Comparison of ENCODE assay signal across 2 cellular contexts in genomic region chr10:63630085-63630927, GRCh38.
TF ChIP-seq lines count a peak whose summit lies in the region.

No MANE protein-coding gene starts in this region.

TF ChIP-seq in HEK293, 187 proteins besides CTCF, POLR2A, EP300 and RAD21 (continued from another document and continues in another):
- TF ChIP-seq TCF7L2 (IDR thresholded peaks at IDR 0.05; ENCODE audit: borderline replicate concordance, low read depth, low read length) (no peak), ZBTB48 (tag by site-specific recombination; IDR thresholded peaks at IDR 0.05) (0 out of 2 replicates have a peak, but pooled peaks have one; percentile 14), REST (tag by site-specific recombination; IDR thresholded peaks at IDR 0.05) (no peak), SP2 (tag by site-specific recombination; IDR thresholded peaks at IDR 0.05) (peak; percentile 65), ZNF624 (tag by site-specific recombination; IDR thresholded peaks at IDR 0.05) (no peak), ZNF777 (tag by site-specific recombination; IDR thresholded peaks at IDR 0.05; ENCODE audit: borderline replicate concordance) (no peak), ZNF280D (tag by site-specific recombination; IDR thresholded peaks at IDR 0.05) (no peak), ZBTB10 (tag by site-specific recombination; IDR thresholded peaks at IDR 0.05) (peak; percentile 40; the same call in 1 of the 2 replicates), ZXDB (tag by site-specific recombination; IDR thresholded peaks at IDR 0.05) (peak; percentile 85), WT1 (tag by site-specific recombination; IDR thresholded peaks at IDR 0.05) (peak; percentile 87), SCRT2 (tag by site-specific recombination; IDR thresholded peaks at IDR 0.05) (peak; percentile 69), GLIS1 (tag by site-specific recombination; IDR thresholded peaks at IDR 0.05) (peak; percentile 76), ZIC2 (tag by site-specific recombination; IDR thresholded peaks at IDR 0.05) (peak; percentile 30), ZBTB20 (tag by site-specific recombination; IDR thresholded peaks at IDR 0.05) (peak; percentile 76), ZNF837 (tag by site-specific recombination; IDR thresholded peaks at IDR 0.05) (no peak), ZNF76 (tag by site-specific recombination; IDR thresholded peaks at IDR 0.05; ENCODE audit: borderline replicate concordance, low read depth) (peak; percentile 47; the same call in 1 of the 2 replicates), ZBTB21 (tag by site-specific recombination; IDR thresholded peaks at IDR 0.05) (0 out of 2 replicates have a peak, but pooled peaks have one; percentile 26)

TF ChIP-seq in SK-N-SH, 30 proteins besides CTCF, POLR2A, EP300 and RAD21 (continued from another document):
- TF ChIP-seq REST (IDR thresholded peaks at IDR 0.05; ENCODE audit: low read depth, low read length) (no peak), YY1 (IDR thresholded peaks at IDR 0.05; ENCODE audit: low read depth) (no peak), ZBTB33 (IDR thresholded peaks at IDR 0.05; ENCODE audit: borderline replicate concordance, low read depth) (no peak), FOXJ3 (CRISPR knock-in tag; IDR thresholded peaks at IDR 0.05) (peak; percentile 54), MAX (IDR thresholded peaks at IDR 0.05; ENCODE audit: low read depth) (peak; percentile 57), SMC3 (IDR thresholded peaks at IDR 0.05; ENCODE audit: low read depth, low read length) (0 out of 2 replicates have a peak, but pooled peaks have one; percentile 3), TCF12 (IDR thresholded peaks at IDR 0.05) (peak; percentile 49), IRF3 (IDR thresholded peaks at IDR 0.05; ENCODE audit: low read depth, low read length) (no peak), EZH2phosphoT487 (IDR thresholded peaks at IDR 0.05; ENCODE audit: borderline replicate concordance, low read depth) (no peak), CHD2 (IDR thresholded peaks at IDR 0.05; ENCODE audit: low read length, partially characterized antibody) (peak; percentile 46), TAF1 (IDR thresholded peaks at IDR 0.05; ENCODE audit: borderline replicate concordance, low read depth, low read length) (peak; percentile 28; the same call in 1 of the 2 replicates), TEAD4 (IDR thresholded peaks at IDR 0.05; ENCODE audit: borderline replicate concordance, insufficient read depth) (no peak), MXI1 (IDR thresholded peaks at IDR 0.05; ENCODE audit: low read depth, low read length) (peak; percentile 16; the same call in 1 of the 2 replicates), RFX5 (IDR thresholded peaks at IDR 0.05; ENCODE audit: low read length) (no peak), GABPA (IDR thresholded peaks at IDR 0.05; ENCODE audit: low read depth) (no peak)
